In genomic region chr4:25068386-25068785, GRCh38 we compare ENCODE assay signal across 29 cellular contexts. TPM values are rescaled to one million over a fixed set of nuclear protein-coding genes. Genes with fewer than 3 reads are reported as not detected.
"Had no signal": no experiment of that assay in that cellular context is flagged by ENCODE, and none has a peak within 500 bp of the region (broad histone marks: within the 10 kb centered on the region; RNA-seq: fewer than 3 reads in every experiment).

No MANE protein-coding gene starts in this region.

- H3K9me3 Mint-ChIP-seq: activated CD4-positive, alpha-beta memory T cell treated with anti-CD3 and anti-CD28 coated beads for 36 hours; activated CD4-positive, alpha-beta T cell treated with anti-CD3 and anti-CD28 coated beads, Interleukin-2, amount 10 ng/mL, durations not matched to agents 24 days and 14 days; activated T-helper 1 cell treated with anti-CD3 and anti-CD28 coated beads, Interleukin-12 subunit alpha, Interleukin-12 subunit beta, Interleukin-2, Interleukin-4 antibody, amounts not matched to agents 30 ng/mL and 10 ng/mL and 1 ng/mL, durations not matched to agents 14 hours and 24 hours and 36 hours; mesothelial cell of epicardium had no signal

- DNase-seq: activated CD4-positive, alpha-beta memory T cell treated with anti-CD3 and anti-CD28 coated beads for 36 hours; activated CD4-positive, alpha-beta T cell treated with anti-CD3 and anti-CD28 coated beads, Interleukin-2, amount 10 ng/mL, durations not matched to agents 24 days and 14 days; activated CD8-positive, alpha-beta memory T cell treated with anti-CD3 and anti-CD28 coated beads, Interleukin-2, amount 50 U/mL, for 4 hours; activated gamma-delta T cell; activated naive CD4-positive, alpha-beta T cell treated with anti-CD3 and anti-CD28 coated beads, Interleukin-2, amount 50 U/mL, for 16 hours; activated T-cell treated with anti-CD3 and anti-CD28 coated beads, Interleukin-2, amount 50 U/mL, for 1 hour; amniotic stem cell; brain microvascular endothelial cell; cortex of kidney; foreskin fibroblast; heart left ventricle; naive B cell; nephron progenitor cell; retina; stimulated activated CD4-positive, alpha-beta T cell treated with anti-CD3 and anti-CD28 coated beads, Interleukin-12 subunit alpha, Interleukin-12 subunit beta, amount 100 ng/mL, for 4 hours; stimulated activated CD4-positive, alpha-beta T cell treated with anti-CD3 and anti-CD28 coated beads, Interleukin-4, amount 100 ng/mL, for 1 hour; stimulated activated naive CD8-positive, alpha-beta T cell treated with anti-CD3 and anti-CD28 coated beads, Interleukin-15, Interleukin-2, amounts not matched to agents 100 U/mL and 50 U/mL, for 24 hours; testis; transverse colon; uterus had no signal

- H3K4me1 Mint-ChIP-seq: activated CD4-positive, alpha-beta T cell treated with anti-CD3 and anti-CD28 coated beads, Interleukin-2, amount 10 ng/mL, durations not matched to agents 24 days and 14 days; mesothelial cell of epicardium; naive B cell had no signal

- H3K9me3 ChIP-seq: heart left ventricle, neutrophil, prostate gland, testis, transverse colon, uterus had no signal

- H3K4me3 ChIP-seq: heart left ventricle, prostate gland, skin epidermis, testis, transverse colon, uterus had no signal

- H3K27ac Mint-ChIP-seq: activated CD4-positive, alpha-beta memory T cell treated with anti-CD3 and anti-CD28 coated beads for 36 hours; activated CD4-positive, alpha-beta T cell treated with anti-CD3 and anti-CD28 coated beads, Interleukin-2, amount 10 ng/mL, durations not matched to agents 24 days and 14 days; activated T-helper 1 cell treated with anti-CD3 and anti-CD28 coated beads, Interleukin-12 subunit alpha, Interleukin-12 subunit beta, Interleukin-2, Interleukin-4 antibody, amounts not matched to agents 30 ng/mL and 10 ng/mL and 1 ng/mL, durations not matched to agents 14 hours and 24 hours and 36 hours; mesothelial cell of epicardium; naive B cell; nephron progenitor cell had no signal

- H3K36me3 Mint-ChIP-seq: activated CD4-positive, alpha-beta memory T cell treated with anti-CD3 and anti-CD28 coated beads for 36 hours; mesothelial cell of epicardium; naive B cell had no signal

- ATAC-seq: activated CD4-positive, CD25-positive, alpha-beta regulatory T cell treated with anti-CD3 and anti-CD28 coated beads, Interleukin-2, amount 50 U/mL, for 24 hours; esophagus mucosa; heart left ventricle; sciatic nerve; stimulated activated naive CD8-positive, alpha-beta T cell treated with anti-CD3 and anti-CD28 coated beads, Interleukin-15, Interleukin-2, amounts not matched to agents 100 U/mL and 50 U/mL, for 24 hours had no signal

- H3K36me3 ChIP-seq: brain microvascular endothelial cell, heart left ventricle, neutrophil, prostate gland, transverse colon, uterus had no signal

- H3K4me1 ChIP-seq: heart left ventricle, prostate gland, testis, transverse colon had no signal

- H3K27ac ChIP-seq: brain microvascular endothelial cell, heart left ventricle, neutrophil, prostate gland, skin epidermis, testis, transverse colon, uterus had no signal

- H3K27me3 ChIP-seq: brain microvascular endothelial cell, heart left ventricle, neutrophil, testis, transverse colon, uterus had no signal

- H3K4me3 Mint-ChIP-seq: activated CD4-positive, alpha-beta memory T cell treated with anti-CD3 and anti-CD28 coated beads for 36 hours; activated CD4-positive, alpha-beta T cell treated with anti-CD3 and anti-CD28 coated beads, Interleukin-2, amount 10 ng/mL, durations not matched to agents 24 days and 14 days; activated T-helper 1 cell treated with anti-CD3 and anti-CD28 coated beads, Interleukin-12 subunit alpha, Interleukin-12 subunit beta, Interleukin-2, Interleukin-4 antibody, amounts not matched to agents 30 ng/mL and 10 ng/mL and 1 ng/mL, durations not matched to agents 14 hours and 24 hours and 36 hours; mesothelial cell of epicardium; naive B cell; nephron progenitor cell had no signal

RNA-seq across cellular contexts. Expression of gene LGI2, which starts 37.6 kb away (rescaled TPM):
- total RNA-seq: activated CD4-positive, alpha-beta memory T cell treated with anti-CD3 and anti-CD28 coated beads for 36 hours; activated CD4-positive, alpha-beta T cell treated with anti-CD3 and anti-CD28 coated beads, Interleukin-2, amount 10 ng/mL, durations not matched to agents 24 days and 14 days; activated CD8-positive, alpha-beta memory T cell treated with anti-CD3 and anti-CD28 coated beads for 36 hours; activated T-helper 1 cell treated with anti-CD3 and anti-CD28 coated beads, Interleukin-12 subunit alpha, Interleukin-12 subunit beta, Interleukin-2, Interleukin-4 antibody, amounts not matched to agents 30 ng/mL and 10 ng/mL and 1 ng/mL, durations not matched to agents 14 hours and 24 hours and 36 hours had no signal
